In genomic region chr18:52995875-52996274, GRCh38 we compare ENCODE assay signal across 18 cellular contexts.
DNase-seq lines count a peak whose midpoint lies in the region; ATAC-seq, FAIRE-seq and TF ChIP-seq lines count a peak whose summit lies in the region.
"Had no signal": no experiment of that assay in that cellular context is flagged by ENCODE, and none has a peak within 500 bp of the region (broad histone marks: within the 10 kb centered on the region; RNA-seq: fewer than 3 reads in every experiment).

No MANE protein-coding gene starts in this region.

- TF ChIP-seq CTCF in left lung (IDR thresholded peaks at IDR 0.05) (no peak), smooth muscle cell (IDR thresholded peaks at IDR 0.05; ENCODE audit: borderline replicate concordance, insufficient read depth, poor library complexity, severe bottlenecking) (no peak)

- H3K9me3 ChIP-seq in left lung: no peaks in the 10 kb centered on the region
- no peaks in the 10 kb centered on the region for H3K9me3 ChIP-seq in smooth muscle cell (replicated peaks; ENCODE audit: low read depth)
- H3K9me3 ChIP-seq: BE2C had no signal

- intact Hi-C loops in left lung (cut with DNase I): no loop called here

- H3K4me3 ChIP-seq in left lung (no peak overlapping the region), smooth muscle cell (no peak overlapping the region)
- H3K4me3 ChIP-seq: GM12878 had no signal

- H3K36me3 ChIP-seq in left lung (no peaks in the 10 kb centered on the region), smooth muscle cell (ENCODE audit: low read depth) (no peaks in the 10 kb centered on the region)
- H3K36me3 ChIP-seq: BE2C had no signal

- peak; percentile 94 for ATAC-seq in left lung
- ATAC-seq: GM12878, PC-3, SK-N-SH treated with all-trans-retinoic acid at 6 μM for 48 hours had no signal

- no peak overlapping the region for H3K27ac ChIP-seq in left lung
- no peak overlapping the region for H3K27ac ChIP-seq in smooth muscle cell (ENCODE audit: low read depth)
- H3K27ac ChIP-seq: KMS-11 had no signal

- TF ChIP-seq POLR2A in GM12891 (IDR thresholded peaks at IDR 0.05; ENCODE audit: low read depth, low read length): no peak

- FAIRE-seq in GM12891 (lab: Jason Lieb, UNC): no peak
- FAIRE-seq: GM12878, HTR-8/SVneo had no signal

- no peak overlapping the region for H2AFZ ChIP-seq in smooth muscle cell (ENCODE audit: low read depth)

- no peaks in the 10 kb centered on the region for H3K4me1 ChIP-seq in left lung
- no peaks in the 10 kb centered on the region for H3K4me1 ChIP-seq in smooth muscle cell (ENCODE audit: low read depth)
- H3K4me1 ChIP-seq: BE2C had no signal

- no peak overlapping the region for H3K9ac ChIP-seq in smooth muscle cell (ENCODE audit: low read depth)
- H3K9ac ChIP-seq: KMS-11 had no signal

- DNase-seq in DMS153 treated with DMSO at 0.1 percent for 48 hours (lab: John Stamatoyannopoulos, UW; ENCODE audit: unreplicated experiment) (peak; percentile 10), NCI-H1092 (lab: John Stamatoyannopoulos, UW) (peak; percentile 59), NCI-H774 (lab: John Stamatoyannopoulos, UW) (peak; percentile 83), left lung (no peak), OCI-M1 (lab: John Stamatoyannopoulos, UW) (no peak), GM12891 (ENCODE audit: insufficient read length, low spot score) (no peak), smooth muscle cell (lab: John Stamatoyannopoulos, UW; ENCODE audit: unreplicated experiment) (no peak)
- DNase-seq: BE2C, DND-41, IMR-90, NCI-H146, NCI-H446 treated with DMSO at 0.1 percent for 48 hours, PC-3, RPMI8226 had no signal

- H3F3A ChIP-seq in smooth muscle cell (ENCODE audit: low read depth): no peaks in the 10 kb centered on the region

- H3K79me2 ChIP-seq in smooth muscle cell (ENCODE audit: low read depth): no peaks in the 10 kb centered on the region

- no peak overlapping the region for H3K4me2 ChIP-seq in smooth muscle cell
- H3K4me2 ChIP-seq: KMS-11 had no signal

- H3K27me3 ChIP-seq in left lung (no peaks in the 10 kb centered on the region), smooth muscle cell (ENCODE audit: low read depth) (no peaks in the 10 kb centered on the region)
- H3K27me3 ChIP-seq: BE2C had no signal

- 92% methylated on average over 4 of the region's 4 CpGs for WGBS in smooth muscle cell (ENCODE audit: low lambda C conversion rate)

- no peaks in the 10 kb centered on the region for H4K20me1 ChIP-seq in smooth muscle cell (ENCODE audit: low read depth)

TF ChIP-seq in GM12891, 5 proteins besides CTCF, POLR2A, EP300 and RAD21:
- TF ChIP-seq PAX5 (IDR thresholded peaks at IDR 0.05; ENCODE audit: insufficient read depth, low read length, severe bottlenecking) (no peak), SPI1 (IDR thresholded peaks at IDR 0.05; ENCODE audit: low read depth, low read length) (no peak), POLR2AphosphoS5 (IDR thresholded peaks at IDR 0.05; ENCODE audit: low read depth, low read length) (no peak), POU2F2 (IDR thresholded peaks at IDR 0.05; ENCODE audit: low read depth, low read length) (no peak), TAF1 (IDR thresholded peaks at IDR 0.05; ENCODE audit: low read depth, low read length) (no peak)

Comparison
In these comparisons a context has a peak if more than half of its experiments do, and no peak if none do; other contexts are left out.
1. DNase-seq: peak in DMS153 treated with DMSO at 0.1 percent for 48 hours (single experiment), NCI-H1092 (single experiment) and NCI-H774 (single experiment); none in left lung (0 of 2), OCI-M1 (single experiment), GM12891 (single experiment) and smooth muscle cell (single experiment).